Comparison of ENCODE assay signal across 13 cellular contexts in the genomic region with DNA sequence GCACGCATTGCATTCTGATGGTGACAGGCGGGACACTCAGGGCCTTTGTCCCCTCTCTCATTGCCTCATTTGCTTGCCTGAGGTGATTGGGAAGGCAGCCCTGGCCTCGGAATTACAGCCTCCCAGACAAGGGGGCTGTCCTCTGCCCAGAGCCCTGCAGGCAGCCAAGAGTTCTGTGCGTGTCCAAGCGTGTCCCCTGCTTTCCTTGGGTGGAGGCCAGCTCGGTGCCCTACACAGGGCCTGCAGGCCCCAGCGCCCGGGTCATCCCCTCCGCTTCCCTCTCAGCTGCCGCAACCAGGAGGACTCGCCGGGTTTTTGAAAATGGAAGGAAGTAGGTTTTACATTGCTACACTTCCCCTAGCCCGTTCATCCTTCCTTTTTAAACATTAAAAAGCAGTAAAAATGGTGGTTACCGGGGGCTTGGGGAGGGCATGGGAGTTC. TPM values are rescaled to one million over a fixed set of nuclear protein-coding genes. Genes with fewer than 3 reads are reported as not detected.
DNase-seq lines count a peak whose midpoint lies in the region; ATAC-seq and TF ChIP-seq lines count a peak whose summit lies in the region.
"Had no signal": no experiment of that assay in that cellular context is flagged by ENCODE, and none has a peak within 500 bp of the region (broad histone marks: within the 10 kb centered on the region; RNA-seq: fewer than 3 reads in every experiment).

No MANE protein-coding gene starts in this region.

- no peaks in the 10 kb centered on the region for H3K4me1 ChIP-seq in osteoblast (ENCODE audit: insufficient read depth, low read length)

- H3K27me3 Mint-ChIP-seq in activated CD8-positive, alpha-beta T cell treated with anti-CD3 and anti-CD28 coated beads, Interleukin-2, amount 10 ng/mL, durations not matched to agents 7 days and 5 days (ENCODE audit: low read depth): no peaks in the 10 kb centered on the region
- H3K27me3 Mint-ChIP-seq: activated T-cell treated with anti-CD3 and anti-CD28 coated beads, Interleukin-2, amount 50 U/mL, for 24 hours; central memory CD8-positive, alpha-beta T cell had no signal

- no peak for TF ChIP-seq CTCF in osteoblast (IDR thresholded peaks at IDR 0.05; ENCODE audit: extremely low read depth, low read depth, low read length)

- H3K36me3 ChIP-seq in osteoblast (ENCODE audit: insufficient read depth, low read length): no peaks in the 10 kb centered on the region
- H3K36me3 ChIP-seq: suprapubic skin had no signal

- peak; percentile 24 for DNase-seq in GDM1 (lab: John Stamatoyannopoulos, UW)
- DNase-seq in SKM-1 (lab: John Stamatoyannopoulos, UW; ENCODE audit: unreplicated experiment): peak; percentile 55
- peak; percentile 91 for DNase-seq in Right ventricle myocardium inferior (ENCODE audit: missing footprints)
- peak; percentile 62 for DNase-seq in osteoblast (ENCODE audit: insufficient read length, low spot score, missing footprints)
- DNase-seq in activated CD8-positive, alpha-beta T cell treated with anti-CD3 and anti-CD28 coated beads, Interleukin-2, amount 10 ng/mL, durations not matched to agents 7 days and 5 days: no peak
- no peak for DNase-seq in T-helper 9 cell
- DNase-seq in activated CD4-positive, alpha-beta T cell treated with anti-CD3 and anti-CD28 coated beads for 4 hours: no peak
- DNase-seq in DMS53 (lab: John Stamatoyannopoulos, UW): no peak
- DNase-seq: activated T-cell treated with anti-CD3 and anti-CD28 coated beads, Interleukin-2, amount 50 U/mL, for 24 hours; IMR-90; NCI-H526 had no signal

- no peaks in the 10 kb centered on the region for H3K36me3 Mint-ChIP-seq in activated CD8-positive, alpha-beta T cell treated with anti-CD3 and anti-CD28 coated beads, Interleukin-2, amount 10 ng/mL, durations not matched to agents 7 days and 5 days (ENCODE audit: low read depth)

- H3K4me1 Mint-ChIP-seq in activated CD8-positive, alpha-beta T cell treated with anti-CD3 and anti-CD28 coated beads, Interleukin-2, amount 10 ng/mL, durations not matched to agents 7 days and 5 days (ENCODE audit: low read depth): peaks cover 11% of the 10 kb centered on the region
- H3K4me1 Mint-ChIP-seq: central memory CD8-positive, alpha-beta T cell had no signal

- H2AFZ ChIP-seq in osteoblast (ENCODE audit: low read length): no peak overlapping the region

- intact Hi-C loops in Right ventricle myocardium inferior (cut with DNase I): loop anchor here (2.0 to 5.0 kb wide), 2 partner anchors 45 to 63 kb away; no protein-coding TSS in a partner anchor

- POLR2A ChIA-PET in activated CD8-positive, alpha-beta T cell treated with anti-CD3 and anti-CD28 coated beads, Interleukin-2, amount 10 ng/mL, durations not matched to agents 7 days and 5 days (lab: Charles Lee): no interaction called here

- CTCF ChIA-PET in activated CD8-positive, alpha-beta T cell treated with anti-CD3 and anti-CD28 coated beads, Interleukin-2, amount 10 ng/mL, durations not matched to agents 7 days and 5 days (lab: Charles Lee): no interaction called here

- peak; percentile 76 for ATAC-seq in Right ventricle myocardium inferior
- no peak for ATAC-seq in activated CD8-positive, alpha-beta T cell treated with anti-CD3 and anti-CD28 coated beads, Interleukin-2, amount 10 ng/mL, durations not matched to agents 7 days and 5 days

- peaks cover 2% of the 10 kb centered on the region for H3K79me2 ChIP-seq in osteoblast (ENCODE audit: insufficient read depth, low read length)

- H4K20me1 ChIP-seq in osteoblast (ENCODE audit: insufficient read depth, low read length): peaks cover 42% of the 10 kb centered on the region

- H3K4me3 Mint-ChIP-seq in activated CD8-positive, alpha-beta T cell treated with anti-CD3 and anti-CD28 coated beads, Interleukin-2, amount 10 ng/mL, durations not matched to agents 7 days and 5 days: no peak overlapping the region
- H3K4me3 Mint-ChIP-seq: activated T-cell treated with anti-CD3 and anti-CD28 coated beads, Interleukin-2, amount 50 U/mL, for 24 hours; central memory CD8-positive, alpha-beta T cell had no signal

- H3K27ac ChIP-seq in osteoblast (ENCODE audit: low read depth, low read length): no peak overlapping the region
- H3K27ac ChIP-seq: suprapubic skin had no signal

- no peaks in the 10 kb centered on the region for H3K9me3 Mint-ChIP-seq in activated CD8-positive, alpha-beta T cell treated with anti-CD3 and anti-CD28 coated beads, Interleukin-2, amount 10 ng/mL, durations not matched to agents 7 days and 5 days (ENCODE audit: insufficient read depth)
- H3K9me3 Mint-ChIP-seq: activated T-cell treated with anti-CD3 and anti-CD28 coated beads, Interleukin-2, amount 50 U/mL, for 24 hours; central memory CD8-positive, alpha-beta T cell had no signal

- H3K4me3 ChIP-seq in osteoblast (ENCODE audit: insufficient read depth, low read length): no peak overlapping the region
- H3K4me3 ChIP-seq: suprapubic skin had no signal

- no peak overlapping the region for H3K27ac Mint-ChIP-seq in activated CD8-positive, alpha-beta T cell treated with anti-CD3 and anti-CD28 coated beads, Interleukin-2, amount 10 ng/mL, durations not matched to agents 7 days and 5 days
- H3K27ac Mint-ChIP-seq: activated T-cell treated with anti-CD3 and anti-CD28 coated beads, Interleukin-2, amount 50 U/mL, for 24 hours had no signal

- no peaks in the 10 kb centered on the region for H3K27me3 ChIP-seq in osteoblast (ENCODE audit: insufficient read depth, low read length)
- H3K27me3 ChIP-seq: suprapubic skin had no signal

- no peaks in the 10 kb centered on the region for H3K9me3 ChIP-seq in osteoblast (ENCODE audit: low read depth, low read length)
- H3K9me3 ChIP-seq: suprapubic skin had no signal

- H3K4me2 ChIP-seq in osteoblast (ENCODE audit: insufficient read depth, low read length): no peak overlapping the region

RNA-seq across cellular contexts. Expression of gene GRAMD4, which starts 1.9 kb away (rescaled TPM):
- 80.0 TPM for total RNA-seq in Right ventricle myocardium inferior
- 16.8 and 17.0 TPM in 2 replicates for total RNA-seq in osteoblast
- 10 to 100 TPM; 41.2 to 42.1 TPM for total RNA-seq in activated CD8-positive, alpha-beta T cell treated with anti-CD3 and anti-CD28 coated beads, Interleukin-2, amount 10 ng/mL, durations not matched to agents 7 days and 5 days

Comparison
In these comparisons a context has a peak if more than half of its experiments do, and no peak if none do; other contexts are left out.
1. DNase-seq: peak in GDM1 (single experiment), SKM-1 (single experiment), Right ventricle myocardium inferior (single experiment) and osteoblast (single experiment); none in activated CD8-positive, alpha-beta T cell treated with anti-CD3 and anti-CD28 coated beads, Interleukin-2, amount 10 ng/mL, durations not matched to agents 7 days and 5 days (single experiment), T-helper 9 cell (single experiment), activated CD4-positive, alpha-beta T cell treated with anti-CD3 and anti-CD28 coated beads for 4 hours (0 of 2) and DMS53 (single experiment).